ENCODE assay signal across 1 cellular context in genomic region chr11:64355078-64355940, GRCh38.
TF ChIP-seq lines count a peak whose summit lies in the region.

No MANE protein-coding gene starts in this region.

TF ChIP-seq in HepG2, 621 proteins besides CTCF, POLR2A, EP300 and RAD21 (continued from another document and continues in another):
- no peak for TF ChIP-seq HMGXB3 (CRISPR knock-in tag; IDR thresholded peaks at IDR 0.05; ENCODE audit: borderline replicate concordance)
- TF ChIP-seq ZNF839 (CRISPR knock-in tag; IDR thresholded peaks at IDR 0.05; ENCODE audit: borderline replicate concordance) = no peak
- TF ChIP-seq CBX1 (IDR thresholded peaks at IDR 0.05; ENCODE audit: low read depth) = no peak
- TF ChIP-seq LRRFIP1 (CRISPR knock-in tag; conservative IDR thresholded peaks at IDR 0.05) = no peak
- no peak for TF ChIP-seq NKX3-1 (CRISPR knock-in tag; IDR thresholded peaks at IDR 0.05)
- no peak for TF ChIP-seq CEBPZ (IDR thresholded peaks at IDR 0.05; ENCODE audit: low read length)
- TF ChIP-seq CSRNP2 (CRISPR knock-in tag; conservative IDR thresholded peaks at IDR 0.05; ENCODE audit: low read depth) = no peak
- TF ChIP-seq CENPBD1 (CRISPR knock-in tag; IDR thresholded peaks at IDR 0.05; ENCODE audit: borderline replicate concordance, low read depth) = no peak
- no peak for TF ChIP-seq ZNF142 (CRISPR knock-in tag; IDR thresholded peaks at IDR 0.05)
- TF ChIP-seq CREBL2 (CRISPR knock-in tag; IDR thresholded peaks at IDR 0.05; ENCODE audit: borderline replicate concordance) = no peak
- TF ChIP-seq SIX1 (CRISPR knock-in tag; IDR thresholded peaks at IDR 0.05; ENCODE audit: borderline replicate concordance) = no peak
- TF ChIP-seq SOX5 (CRISPR knock-in tag; IDR thresholded peaks at IDR 0.05; ENCODE audit: borderline replicate concordance) = no peak
- TF ChIP-seq RFX5 (IDR thresholded peaks at IDR 0.05; ENCODE audit: low read depth, low read length) = no peak
- TF ChIP-seq PHF21A (CRISPR knock-in tag; IDR thresholded peaks at IDR 0.05) = no peak; the same call in 1 of the 2 replicates
- TF ChIP-seq MAX (IDR thresholded peaks at IDR 0.05) = peak; percentile 51; the same call in 1 of the 2 replicates
- no peak for TF ChIP-seq SRF (IDR thresholded peaks at IDR 0.05; ENCODE audit: low read depth, low read length)
- TF ChIP-seq DBP (CRISPR knock-in tag; IDR thresholded peaks at IDR 0.05; ENCODE audit: not compliant biosample characterization) = no peak
- no peak for TF ChIP-seq ZNF713 (CRISPR knock-in tag; IDR thresholded peaks at IDR 0.05)
- peak; percentile 58; the same call in 1 of the 2 replicates for TF ChIP-seq FOSL1 (CRISPR knock-in tag; IDR thresholded peaks at IDR 0.05; ENCODE audit: borderline replicate concordance)
- TF ChIP-seq RAD51 (IDR thresholded peaks at IDR 0.05; ENCODE audit: borderline replicate concordance) = no peak
- TF ChIP-seq ZNF850 (CRISPR knock-in tag; conservative IDR thresholded peaks at IDR 0.05) = no peak
- no peak; the same call in 1 of the 2 replicates for TF ChIP-seq ZNF782 (CRISPR knock-in tag; IDR thresholded peaks at IDR 0.05; ENCODE audit: borderline replicate concordance)
- TF ChIP-seq GATAD1 (CRISPR knock-in tag; IDR thresholded peaks at IDR 0.05) = peak; percentile 50; the same call in 1 of the 2 replicates
- TF ChIP-seq TMF1 (CRISPR knock-in tag; IDR thresholded peaks at IDR 0.05; ENCODE audit: low read depth) = no peak
- TF ChIP-seq GTF2F1 (IDR thresholded peaks at IDR 0.05; ENCODE audit: low read length) = no peak
- TF ChIP-seq CC2D1A (CRISPR knock-in tag; IDR thresholded peaks at IDR 0.05) = 0 out of 2 replicates have a peak, but pooled peaks have one; percentile 52
- TF ChIP-seq NCOA2 (CRISPR knock-in tag; IDR thresholded peaks at IDR 0.05) = peak; percentile 34; the same call in 1 of the 2 replicates
- TF ChIP-seq PLSCR1 (CRISPR knock-in tag; IDR thresholded peaks at IDR 0.05; ENCODE audit: borderline replicate concordance) = no peak
- TF ChIP-seq NFYB (CRISPR knock-in tag; IDR thresholded peaks at IDR 0.05) = no peak
- TF ChIP-seq ZNF280B (CRISPR knock-in tag; IDR thresholded peaks at IDR 0.05; ENCODE audit: borderline replicate concordance) = 0 out of 2 replicates have a peak, but pooled peaks have one; percentile 43
- 0 out of 2 replicates have a peak, but pooled peaks have one; percentile 51 for TF ChIP-seq SP140L (CRISPR knock-in tag; IDR thresholded peaks at IDR 0.05; ENCODE audit: borderline replicate concordance)
